Comparison of ENCODE assay signal across 8 cellular contexts in the genomic region with DNA sequence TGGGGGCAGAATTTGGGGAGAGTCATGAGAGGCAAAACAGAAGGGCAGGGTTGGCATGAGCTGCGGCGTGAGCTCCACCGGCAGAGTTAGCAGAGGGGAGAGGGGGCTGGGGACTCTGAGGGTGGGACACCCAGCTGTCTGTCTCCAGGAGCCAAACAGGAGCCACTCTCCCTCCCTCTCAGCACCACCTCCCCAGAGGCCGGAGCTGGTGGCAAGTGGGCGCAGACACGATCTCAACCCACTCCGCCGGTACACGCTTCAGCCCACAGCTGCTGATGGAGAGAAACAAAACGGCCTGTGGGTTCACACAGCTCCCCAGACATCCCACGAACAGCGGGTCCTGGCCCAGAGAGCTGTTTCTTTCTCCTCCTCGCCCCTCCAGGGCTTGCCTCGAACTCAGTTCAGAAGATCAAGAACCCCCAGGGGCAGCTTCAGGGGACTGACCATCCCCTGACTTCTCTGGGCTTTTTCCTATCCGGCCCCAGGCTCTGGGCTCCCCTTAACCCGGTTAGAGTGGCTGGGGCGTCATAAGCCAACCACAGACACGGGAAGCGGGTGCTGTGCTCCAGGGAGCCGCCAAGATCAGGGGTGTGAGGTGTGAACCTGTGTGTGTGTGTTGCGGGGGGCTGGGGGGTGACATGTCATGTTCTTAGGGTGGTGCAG. TPM values are rescaled to one million over a fixed set of nuclear protein-coding genes. Genes with fewer than 3 reads are reported as not detected.
DNase-seq lines count a peak whose midpoint lies in the region; ATAC-seq and TF ChIP-seq lines count a peak whose summit lies in the region.
"Had no signal": no experiment of that assay in that cellular context is flagged by ENCODE, and none has a peak within 500 bp of the region (broad histone marks: within the 10 kb centered on the region; RNA-seq: fewer than 3 reads in every experiment).

No MANE protein-coding gene starts in this region.

- peaks cover 3 to 68% (median 54%) of the 10 kb centered on the region in 4 donors for H3K4me1 ChIP-seq in Peyer's patch

- no peak for TF ChIP-seq POLR2A in Peyer's patch (IDR thresholded peaks at IDR 0.05)

- H3K9me3 ChIP-seq in Peyer's patch (no peaks in the 10 kb centered on the region), WERI-Rb-1 (ENCODE audit: severe bottlenecking) (no peaks in the 10 kb centered on the region)

- H3K4me3 ChIP-seq in Peyer's patch (peak overlapping the region; percentile 11 to 34 (median 26)), WERI-Rb-1 (ENCODE audit: low read depth, low read length) (no peak overlapping the region)
- H3K4me3 ChIP-seq: GM23338 had no signal

- H3K27me3 ChIP-seq in Peyer's patch, result no peaks in the 10 kb centered on the region
- H3K27me3 ChIP-seq in WERI-Rb-1 (ENCODE audit: insufficient read depth, low read depth, severe bottlenecking), result no peaks in the 10 kb centered on the region

- H3K27ac ChIP-seq in Peyer's patch, result peak overlapping the region; percentile 80 to 89 (median 83)
- peak overlapping the region; percentile 33 for H3K27ac ChIP-seq in epithelial cell of prostate
- H3K27ac ChIP-seq in WERI-Rb-1, result no peak overlapping the region

- TF ChIP-seq CTCF in Peyer's patch (IDR thresholded peaks at IDR 0.05) (no peak), WERI-Rb-1 (IDR thresholded peaks at IDR 0.05; ENCODE audit: low read depth, low read length) (no peak)

- ATAC-seq in GM21723 (IDR thresholded peaks at IDR 0.05; ENCODE audit: unreplicated experiment) (peak; percentile 5), GM21360 (IDR thresholded peaks at IDR 0.05; ENCODE audit: unreplicated experiment) (no peak)
- ATAC-seq in stimulated activated naive CD8-positive, alpha-beta T cell treated with anti-CD3 and anti-CD28 coated beads, Interleukin-15, Interleukin-2, amounts not matched to agents 100 U/mL and 50 U/mL, for 24 hours, result peak; percentile 1

- DNase-seq in Peyer's patch, result peak in 2 of 3 donors; percentile 59 to 74
- DNase-seq in epithelial cell of prostate (ENCODE audit: low read depth, low spot score), result no peak
- DNase-seq in stimulated activated naive CD8-positive, alpha-beta T cell treated with anti-CD3 and anti-CD28 coated beads, Interleukin-15, Interleukin-2, amounts not matched to agents 100 U/mL and 50 U/mL, for 24 hours, result peak; percentile 47
- no peak for DNase-seq in WERI-Rb-1
- DNase-seq in UCSD-AML1 (lab: John Stamatoyannopoulos, UW; ENCODE audit: unreplicated experiment), result no peak

- H3K36me3 ChIP-seq in Peyer's patch (no peaks in the 10 kb centered on the region), WERI-Rb-1 (no peaks in the 10 kb centered on the region)

RNA-seq across cellular contexts. Expression of a gene that starts 7.6 kb away (rescaled TPM):
- 100 to 1,000 TPM in 1 of 4 donors, 10 to 100 TPM in 2, 1 to 10 TPM in 1; 8.8 to 225 (median 33.0) TPM for total RNA-seq in Peyer's patch

RNA-seq across cellular contexts. Expression of a gene that starts 26.2 kb away (rescaled TPM):
- total RNA-seq in Peyer's patch, result not detected

RNA-seq across cellular contexts. Expression of a gene that starts 40.7 kb away (rescaled TPM):
- 10 to 100 TPM; 20.5 to 75.1 (median 31.6) TPM for total RNA-seq in Peyer's patch

RNA-seq across cellular contexts. Expression of a gene that starts 43.9 kb away (rescaled TPM):
- 10 to 100 TPM in 3 of 4 donors, 1 to 10 TPM in 1; 5.8 to 81.7 (median 11.1) TPM for total RNA-seq in Peyer's patch

RNA-seq across cellular contexts. Expression of a gene that starts 46.2 kb away (rescaled TPM):
- 10 to 100 TPM in 1 of 4 donors, 1 to 10 TPM in 1, not detected in 2; 1.2 to 10.7 TPM for total RNA-seq in Peyer's patch

Comparison
In these comparisons a context has a peak if more than half of its experiments do, and no peak if none do; other contexts are left out.
1. DNase-seq: peak in Peyer's patch (2 of 3) and stimulated activated naive CD8-positive, alpha-beta T cell treated with anti-CD3 and anti-CD28 coated beads, Interleukin-15, Interleukin-2, amounts not matched to agents 100 U/mL and 50 U/mL, for 24 hours (single experiment); none in epithelial cell of prostate (single experiment), WERI-Rb-1 (single experiment) and UCSD-AML1 (single experiment).